In genomic region chr2:98823196-98824166, GRCh38 we compare ENCODE assay signal across 8 cellular contexts.
DNase-seq lines count a peak whose midpoint lies in the region; ATAC-seq, FAIRE-seq and TF ChIP-seq lines count a peak whose summit lies in the region.

No MANE protein-coding gene starts in this region.

- H3K36me3 ChIP-seq in DND-41 (ENCODE audit: insufficient read depth, low read length) (no peaks in the 10 kb centered on the region), iPS-15b (ENCODE audit: control insufficient read depth, insufficient read depth, low read length) (no peaks in the 10 kb centered on the region), psoas muscle (ENCODE audit: insufficient read depth in 1 of 2, low read depth in 1 of 2) (no peaks in the 10 kb centered on the region)

- H3K79me2 ChIP-seq in DND-41 (ENCODE audit: insufficient read depth, low read length) = no peaks in the 10 kb centered on the region

- DNase-seq in DND-41 = no peak
- DNase-seq in psoas muscle = no peak
- no peak for DNase-seq in GM12892 (ENCODE audit: insufficient read length)
- no peak for DNase-seq in NCI-H1105 treated with DMSO at 0.1 percent for 48 hours (lab: John Stamatoyannopoulos, UW)
- no peak for DNase-seq in GM19238 (ENCODE audit: insufficient read length, low spot score)
- no peak for DNase-seq in stimulated activated CD4-positive, alpha-beta T cell treated with anti-CD3 and anti-CD28 coated beads, Interleukin-2, amount 100 ng/mL, for 24 hours

- H3K9me3 ChIP-seq in DND-41 (ENCODE audit: insufficient read depth, low read length, severe bottlenecking) = no peaks in the 10 kb centered on the region
- no peaks in the 10 kb centered on the region for H3K9me3 ChIP-seq in iPS-15b (ENCODE audit: control insufficient read depth, insufficient read depth, low read length)
- no peaks in the 10 kb centered on the region for H3K9me3 ChIP-seq in psoas muscle

- H2AFZ ChIP-seq in DND-41 (ENCODE audit: low read depth, low read length) = no peak overlapping the region

- H3K4me2 ChIP-seq in DND-41 (ENCODE audit: insufficient read depth, low read length) = no peak overlapping the region

- H3K9ac ChIP-seq in DND-41 (ENCODE audit: low read depth, low read length) (no peak overlapping the region), iPS-15b (ENCODE audit: low read depth, low read length) (no peak overlapping the region)

- TF ChIP-seq CTCF in DND-41 (IDR thresholded peaks at IDR 0.05; ENCODE audit: borderline replicate concordance, extremely low read depth, low read length, poor library complexity, severe bottlenecking) (no peak), psoas muscle (IDR thresholded peaks at IDR 0.05) (no peak)

- H4K20me1 ChIP-seq in DND-41 (ENCODE audit: insufficient read depth, low read length) = no peaks in the 10 kb centered on the region

- FAIRE-seq in GM12892 (lab: Jason Lieb, UNC) = no peak

- intact Hi-C loops in psoas muscle (cut with DNase I) = loop anchor here in 1 of 2 donors (5.0 kb wide), 1 partner anchor 91 kb away; the partner anchor contains the start of gene MGAT4A

- H3K4me3 ChIP-seq in DND-41 (ENCODE audit: low read depth in 1 of 2, low read length in 2 of 2) = no peak overlapping the region
- H3K4me3 ChIP-seq in iPS-15b (ENCODE audit: low read depth, low read length) = peak overlapping the region; percentile 43
- H3K4me3 ChIP-seq in psoas muscle = peak overlapping the region; percentile 63

- no peak for TF ChIP-seq POLR2A in GM12892 (IDR thresholded peaks at IDR 0.05; ENCODE audit: low read depth, low read length)

- WGBS in psoas muscle, 3 donors = 15 to 22% (median 19%) methylated on average over 18 to 40 of the region's 40 CpGs

- no peaks in the 10 kb centered on the region for H3K27me3 ChIP-seq in DND-41 (ENCODE audit: insufficient read depth, low read length, poor library complexity)
- peaks cover 29% of the 10 kb centered on the region for H3K27me3 ChIP-seq in iPS-15b (ENCODE audit: control insufficient read depth, insufficient read depth, low read length)
- peaks cover 0 to 28% (median 15%) of the 10 kb centered on the region in 3 donors for H3K27me3 ChIP-seq in psoas muscle (ENCODE audit: insufficient read depth in 3 of 3, low read length in 2 of 3)

- H3K27ac ChIP-seq in DND-41 (ENCODE audit: low read length) = peak overlapping the region; percentile 3; the same call in 1 of the 2 replicates
- peak overlapping the region; percentile 32 for H3K27ac ChIP-seq in angular gyrus (ENCODE audit: low read depth, low read length)
- peak overlapping the region; percentile 67 for H3K27ac ChIP-seq in psoas muscle

- no peak for ATAC-seq in DND-41 (ENCODE audit: insufficient read depth, low read depth)
- peak; percentile 21 to 45 (median 37) for ATAC-seq in psoas muscle

- H3K4me1 ChIP-seq in DND-41 (ENCODE audit: insufficient read depth, low read length) (peaks cover 12% of the 10 kb centered on the region), iPS-15b (ENCODE audit: control insufficient read depth, insufficient read depth, low read length) (no peaks in the 10 kb centered on the region), psoas muscle (no peaks in the 10 kb centered on the region)

Comparison
In these comparisons a context has a peak if more than half of its experiments do, and no peak if none do; other contexts are left out.
1. H3K27ac ChIP-seq: peak in every context shown above with its lines; median percentile 67 in psoas muscle; 32 in angular gyrus; 3 in DND-41.
2. H3K4me3 ChIP-seq: peak in iPS-15b (single experiment) and psoas muscle (single experiment); none in DND-41 (0 of 2).